ENCODE assay signal across 14 cellular contexts in the genomic region with DNA sequence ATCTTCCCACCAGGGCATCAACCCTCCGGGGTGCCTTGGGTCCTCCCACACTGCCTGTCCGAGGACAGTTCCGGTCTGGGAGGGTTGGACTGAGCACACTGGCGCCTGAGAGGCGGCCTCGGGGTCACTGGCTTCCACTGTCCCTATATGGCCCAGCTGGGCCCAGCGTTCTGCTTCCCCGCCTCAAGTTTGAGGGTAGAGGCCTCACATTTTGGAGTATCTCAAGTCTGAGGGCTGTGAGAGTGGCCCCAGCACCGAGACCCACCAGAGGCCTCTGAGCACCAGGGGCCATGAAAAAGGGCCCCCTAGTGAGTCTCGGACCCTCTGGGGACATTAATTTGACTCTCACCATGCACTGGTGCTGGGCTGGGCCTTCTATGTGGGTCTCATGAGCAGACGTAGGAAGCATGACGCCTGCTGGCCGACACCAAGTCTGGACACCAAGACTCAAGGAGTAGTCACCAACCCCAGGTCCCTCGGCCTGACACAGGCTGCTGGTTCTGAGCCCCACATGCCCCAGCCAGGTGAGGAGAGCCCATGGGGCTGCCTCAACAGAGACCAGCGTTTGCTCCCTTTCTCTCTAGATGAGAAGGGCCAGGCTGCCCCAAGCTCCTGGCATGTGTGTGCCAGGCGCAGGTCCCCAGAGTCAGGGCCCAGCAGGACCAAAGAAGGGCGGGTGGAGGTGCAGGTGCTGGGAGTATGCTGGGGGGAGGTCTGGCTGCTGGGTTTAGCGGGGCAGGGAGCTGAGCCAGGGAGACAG.
"Had no signal": no experiment of that assay in that cellular context is flagged by ENCODE, and none has a peak within 500 bp of the region (broad histone marks: within the 10 kb centered on the region; RNA-seq: fewer than 3 reads in every experiment).

No MANE protein-coding gene starts in this region.

- H3K9me3 Mint-ChIP-seq: activated CD4-positive, alpha-beta memory T cell treated with anti-CD3 and anti-CD28 coated beads, Interleukin-2, amount 10 ng/mL, durations not matched to agents 7 days and 5 days; activated naive CD8-positive, alpha-beta T cell treated with anti-CD3 and anti-CD28 coated beads, Interleukin-2, amount 10 ng/mL, durations not matched to agents 7 days and 5 days; naive thymus-derived CD8-positive, alpha-beta T cell had no signal

- H3K9ac ChIP-seq: SK-N-SH had no signal

- ATAC-seq: activated CD4-positive, alpha-beta T cell treated with anti-CD3 and anti-CD28 coated beads for 36 hours; naive thymus-derived CD8-positive, alpha-beta T cell had no signal

- H3K4me3 ChIP-seq: colonic mucosa, transverse colon had no signal

- H3K4me3 Mint-ChIP-seq: activated CD4-positive, alpha-beta memory T cell treated with anti-CD3 and anti-CD28 coated beads, Interleukin-2, amount 10 ng/mL, durations not matched to agents 7 days and 5 days; activated CD4-positive, alpha-beta T cell treated with anti-CD3 and anti-CD28 coated beads for 36 hours; activated naive CD8-positive, alpha-beta T cell treated with anti-CD3 and anti-CD28 coated beads, Interleukin-2, amount 10 ng/mL, durations not matched to agents 7 days and 5 days had no signal

- H3K27me3 Mint-ChIP-seq: activated CD4-positive, alpha-beta memory T cell treated with anti-CD3 and anti-CD28 coated beads, Interleukin-2, amount 10 ng/mL, durations not matched to agents 7 days and 5 days; activated CD4-positive, alpha-beta T cell treated with anti-CD3 and anti-CD28 coated beads for 36 hours; naive thymus-derived CD8-positive, alpha-beta T cell had no signal

- H3K36me3 Mint-ChIP-seq: activated naive CD8-positive, alpha-beta T cell treated with anti-CD3 and anti-CD28 coated beads, Interleukin-2, amount 10 ng/mL, durations not matched to agents 7 days and 5 days; naive thymus-derived CD8-positive, alpha-beta T cell had no signal

- H3K4me1 Mint-ChIP-seq: activated CD4-positive, alpha-beta memory T cell treated with anti-CD3 and anti-CD28 coated beads, Interleukin-2, amount 10 ng/mL, durations not matched to agents 7 days and 5 days; activated CD4-positive, alpha-beta T cell treated with anti-CD3 and anti-CD28 coated beads for 36 hours; activated naive CD8-positive, alpha-beta T cell treated with anti-CD3 and anti-CD28 coated beads, Interleukin-2, amount 10 ng/mL, durations not matched to agents 7 days and 5 days had no signal

- H3K36me3 ChIP-seq: colonic mucosa, transverse colon had no signal

- H3K9me2 ChIP-seq: SK-N-SH had no signal

- H3K9me3 ChIP-seq: colonic mucosa, SK-N-SH, transverse colon had no signal

- H3K27ac Mint-ChIP-seq: activated CD4-positive, alpha-beta memory T cell treated with anti-CD3 and anti-CD28 coated beads, Interleukin-2, amount 10 ng/mL, durations not matched to agents 7 days and 5 days; activated CD4-positive, alpha-beta T cell treated with anti-CD3 and anti-CD28 coated beads for 36 hours; activated naive CD8-positive, alpha-beta T cell treated with anti-CD3 and anti-CD28 coated beads, Interleukin-2, amount 10 ng/mL, durations not matched to agents 7 days and 5 days had no signal

- H3K27me3 ChIP-seq: colonic mucosa, transverse colon had no signal

- H3K27ac ChIP-seq: colonic mucosa, transverse colon, VCaP had no signal

- DNase-seq: activated CD4-positive, alpha-beta memory T cell treated with anti-CD3 and anti-CD28 coated beads, Interleukin-2, amount 10 ng/mL, durations not matched to agents 7 days and 5 days; activated CD4-positive, alpha-beta T cell treated with anti-CD3 and anti-CD28 coated beads for 36 hours; activated gamma-delta T cell; activated naive CD8-positive, alpha-beta T cell treated with anti-CD3 and anti-CD28 coated beads, Interleukin-2, amount 10 ng/mL, durations not matched to agents 7 days and 5 days; activated T-cell treated with anti-CD3 and anti-CD28 coated beads, Interleukin-2, amount 50 U/mL, for 48 hours; colonic mucosa; effector CD4-positive, alpha-beta T cell; mammary epithelial cell; occipital lobe; SK-N-SH; T-helper 1 cell; transverse colon had no signal

- H3K4me2 ChIP-seq: SK-N-SH had no signal
